Comparison of ENCODE assay signal across 15 cellular contexts in the genomic region with DNA sequence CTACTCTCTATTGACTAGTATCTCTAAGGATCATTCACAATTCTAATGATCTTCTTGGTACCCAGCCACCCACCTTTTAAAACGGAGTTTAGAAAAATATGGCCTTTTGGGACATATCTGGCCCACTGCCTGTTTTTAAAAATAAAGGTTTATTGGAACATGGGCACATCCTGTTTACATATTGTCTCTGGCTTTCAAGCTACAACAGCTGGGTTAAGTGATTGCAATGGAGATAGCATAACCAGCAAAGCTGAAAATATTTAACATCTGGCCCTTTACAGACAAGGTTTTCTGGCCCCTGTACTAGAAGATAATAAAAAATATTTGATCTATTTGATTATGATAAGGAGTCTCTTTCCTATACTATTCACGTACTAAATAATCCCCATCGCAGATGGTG.
DNase-seq lines count a peak whose midpoint lies in the region; ATAC-seq and TF ChIP-seq lines count a peak whose summit lies in the region.
"Had no signal": no experiment of that assay in that cellular context is flagged by ENCODE, and none has a peak within 500 bp of the region (broad histone marks: within the 10 kb centered on the region; RNA-seq: fewer than 3 reads in every experiment).

No MANE protein-coding gene starts in this region.

- H3K36me3 ChIP-seq in left ventricle myocardium inferior (no peaks in the 10 kb centered on the region), heart right ventricle (no peaks in the 10 kb centered on the region)
- H3K36me3 ChIP-seq: BE2C, HAP-1 had no signal

- peak overlapping the region; percentile 68 to 90 (median 88) for H3K27ac Mint-ChIP-seq in nephron
- H3K27ac Mint-ChIP-seq in activated T-cell treated with anti-CD3 and anti-CD28 coated beads, Interleukin-2, amount 50 U/mL, for 72 hours, result no peak overlapping the region
- H3K27ac Mint-ChIP-seq: CD4-positive, alpha-beta memory T cell; HFFc6 had no signal

- WGBS in heart right ventricle, 2 donors, result 47 to 60% methylated on average over 3 of the region's 3 CpGs

- intact Hi-C loops in left ventricle myocardium inferior (cut with micrococcal nuclease) (no loop called here), heart right ventricle (cut with DNase I) (loop anchor here in 1 of 10 donors (10.0 kb wide), 1 partner anchor 352 kb away; no protein-coding TSS in a partner anchor)

- H3K27me3 Mint-ChIP-seq in nephron (ENCODE audit: low read depth), result peaks cover 8% of the 10 kb centered on the region
- no peaks in the 10 kb centered on the region for H3K27me3 Mint-ChIP-seq in activated T-cell treated with anti-CD3 and anti-CD28 coated beads, Interleukin-2, amount 50 U/mL, for 72 hours (ENCODE audit: low read depth)

- no peaks in the 10 kb centered on the region for H3K36me3 Mint-ChIP-seq in nephron (ENCODE audit: low read depth)
- no peaks in the 10 kb centered on the region for H3K36me3 Mint-ChIP-seq in activated T-cell treated with anti-CD3 and anti-CD28 coated beads, Interleukin-2, amount 50 U/mL, for 72 hours (ENCODE audit: insufficient read depth in 2 of 2)
- H3K36me3 Mint-ChIP-seq: CD4-positive, alpha-beta memory T cell had no signal

- H3K27me3 ChIP-seq in left ventricle myocardium inferior (ENCODE audit: low read depth), result no peaks in the 10 kb centered on the region
- H3K27me3 ChIP-seq in heart right ventricle, result no peaks in the 10 kb centered on the region
- H3K27me3 ChIP-seq: BE2C had no signal

- no peak for ATAC-seq in heart right ventricle
- ATAC-seq in activated T-cell treated with anti-CD3 and anti-CD28 coated beads, Interleukin-2, amount 50 U/mL, for 72 hours (replicated peaks in 1 of 2), result no peak
- ATAC-seq: A549 had no signal

- H3K27ac ChIP-seq in left ventricle myocardium inferior (replicated peaks), result peak overlapping the region; percentile 58
- H3K27ac ChIP-seq in heart right ventricle, result peak overlapping the region in 5 of 10 donors; percentile 2 to 57 (median 52)
- peak overlapping the region; percentile 92; the same call in 1 of the 2 replicates for H3K27ac ChIP-seq in VCaP
- H3K27ac ChIP-seq: A549, C4-2B had no signal

- no peaks in the 10 kb centered on the region for H3K9me3 ChIP-seq in left ventricle myocardium inferior (replicated peaks)
- no peaks in the 10 kb centered on the region for H3K9me3 ChIP-seq in heart right ventricle
- H3K9me3 ChIP-seq: A549, BE2C, HAP-1 had no signal

- H3K4me3 Mint-ChIP-seq in nephron, result no peak overlapping the region
- no peak overlapping the region for H3K4me3 Mint-ChIP-seq in activated T-cell treated with anti-CD3 and anti-CD28 coated beads, Interleukin-2, amount 50 U/mL, for 72 hours
- H3K4me3 Mint-ChIP-seq: CD4-positive, alpha-beta memory T cell; HFFc6 had no signal

- TF ChIP-seq CTCF in left ventricle myocardium inferior (IDR thresholded peaks at IDR 0.05; ENCODE audit: borderline replicate concordance) (no peak), heart right ventricle (IDR thresholded peaks at IDR 0.05) (no peak), VCaP (conservative IDR thresholded peaks at IDR 0.05) (no peak), nephron (IDR thresholded peaks at IDR 0.05; ENCODE audit: unreplicated experiment in 3 of 3) (no peak)

- H3K4me3 ChIP-seq in left ventricle myocardium inferior, result no peak overlapping the region
- H3K4me3 ChIP-seq in heart right ventricle, result no peak overlapping the region
- H3K4me3 ChIP-seq: A549, HAP-1 had no signal

- no peaks in the 10 kb centered on the region for H3K9me3 Mint-ChIP-seq in nephron
- H3K9me3 Mint-ChIP-seq in activated T-cell treated with anti-CD3 and anti-CD28 coated beads, Interleukin-2, amount 50 U/mL, for 72 hours, result no peaks in the 10 kb centered on the region
- H3K9me3 Mint-ChIP-seq: HFFc6 had no signal

- DNase-seq in left ventricle myocardium inferior, result no peak
- DNase-seq in heart right ventricle, result no peak
- DNase-seq in activated T-cell treated with anti-CD3 and anti-CD28 coated beads, Interleukin-2, amount 50 U/mL, for 72 hours, result no peak
- DNase-seq in cerebellum (ENCODE audit: low spot score), result no peak
- DNase-seq: BE2C; CD4-positive, alpha-beta memory T cell; DMS153; DMS79 treated with DMSO at 0.1 percent for 48 hours; GDM1; HFFc6 had no signal

- H3K4me1 Mint-ChIP-seq in nephron, result peaks cover 45% of the 10 kb centered on the region
- H3K4me1 Mint-ChIP-seq in activated T-cell treated with anti-CD3 and anti-CD28 coated beads, Interleukin-2, amount 50 U/mL, for 72 hours (ENCODE audit: low read depth), result no peaks in the 10 kb centered on the region
- H3K4me1 Mint-ChIP-seq: CD4-positive, alpha-beta memory T cell had no signal

- peaks cover 28% of the 10 kb centered on the region for H3K4me1 ChIP-seq in left ventricle myocardium inferior
- H3K4me1 ChIP-seq in heart right ventricle, result peaks cover 0 to 31% (median 25%) of the 10 kb centered on the region in 9 donors
- H3K4me1 ChIP-seq: A549, BE2C, HAP-1 had no signal
